Comparison of ENCODE assay signal across 1 cellular context in the genomic region with DNA sequence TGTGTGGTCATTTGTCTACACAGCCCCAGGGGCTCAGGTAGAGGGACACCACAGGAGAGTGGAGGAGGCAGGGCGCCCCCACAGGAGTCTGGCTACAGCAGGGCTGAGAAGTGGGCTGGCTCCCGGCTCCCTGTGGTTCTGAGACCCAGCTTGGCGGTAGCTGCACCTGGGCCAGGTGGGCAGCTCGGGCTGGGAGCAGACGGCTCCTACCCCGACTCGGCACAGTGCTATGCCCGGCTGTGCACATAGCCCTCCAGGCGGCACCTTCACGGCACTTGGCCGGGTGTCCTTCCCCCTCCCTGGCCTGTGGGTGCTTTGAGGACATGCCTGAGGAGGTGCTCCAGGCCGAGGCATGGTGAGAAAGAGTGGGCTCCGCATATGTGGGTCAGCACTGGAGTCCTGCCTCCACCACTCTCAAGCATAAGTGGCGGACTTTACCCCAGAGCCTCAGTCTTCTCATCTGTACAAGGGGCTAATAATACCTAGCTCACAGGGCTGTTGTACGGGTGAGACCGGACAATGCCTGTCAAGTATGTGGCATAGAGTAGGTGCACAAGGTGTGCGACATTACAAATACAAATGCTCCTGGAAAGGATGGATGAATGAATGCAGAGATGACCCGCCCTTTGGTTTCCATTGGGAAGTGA.
TF ChIP-seq lines count a peak whose summit lies in the region.

No MANE protein-coding gene starts in this region.

TF ChIP-seq in K562, 482 proteins besides CTCF, POLR2A, EP300 and RAD21:
- TF ChIP-seq ZNF282 (CRISPR knock-in tag; IDR thresholded peaks at IDR 0.05) (no peak), RBM25 (IDR thresholded peaks at IDR 0.05; ENCODE audit: low read depth, low read length, severe bottlenecking) (peak; percentile 45), KDM1A (IDR thresholded peaks at IDR 0.05) (0 out of 4 replicates have a peak, but pooled peaks of 1 of the 2 experiments have one; percentile 29), BCOR (IDR thresholded peaks at IDR 0.05) (peak; percentile 63)
